Comparison of ENCODE assay signal across 14 cellular contexts in the genomic region with DNA sequence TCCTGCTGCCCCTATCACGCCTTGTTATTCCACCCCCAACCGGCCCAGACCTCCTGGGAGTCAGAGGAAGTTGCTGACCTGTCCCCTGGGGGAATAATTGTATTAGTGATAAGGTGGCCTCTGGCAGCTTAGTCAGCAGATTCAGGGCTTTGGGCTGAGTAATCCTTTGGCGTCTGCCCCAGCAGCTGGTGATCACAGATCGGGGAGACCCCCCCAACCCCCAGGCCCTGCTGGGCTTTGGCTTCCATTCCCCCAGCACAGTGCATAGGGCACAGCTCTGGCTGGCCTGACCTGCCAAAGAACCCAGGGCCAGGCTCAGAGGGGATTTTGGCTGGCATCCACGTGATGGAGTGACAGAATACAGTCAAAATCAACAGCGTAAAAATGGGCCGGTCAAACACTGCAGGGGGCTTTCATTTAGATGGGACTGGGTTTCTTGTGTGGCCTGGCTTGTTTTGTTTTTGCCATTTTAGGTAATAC. TPM values are rescaled to one million over a fixed set of nuclear protein-coding genes. Genes with fewer than 3 reads are reported as not detected.
DNase-seq lines count a peak whose midpoint lies in the region; ATAC-seq, FAIRE-seq and TF ChIP-seq lines count a peak whose summit lies in the region.
"Had no signal": no experiment of that assay in that cellular context is flagged by ENCODE, and none has a peak within 500 bp of the region (broad histone marks: within the 10 kb centered on the region; RNA-seq: fewer than 3 reads in every experiment).

No MANE protein-coding gene starts in this region.

- no peaks in the 10 kb centered on the region for H3K9me3 ChIP-seq in SK-N-SH
- H3K9me3 ChIP-seq: suprapubic skin had no signal

- no peaks in the 10 kb centered on the region for H4K20me1 ChIP-seq in SK-N-SH (ENCODE audit: insufficient read depth)

- no peaks in the 10 kb centered on the region for H3K9me3 Mint-ChIP-seq in activated T-cell treated with anti-CD3 and anti-CD28 coated beads, Interleukin-2, amount 50 U/mL, for 72 hours

- peaks cover 3% of the 10 kb centered on the region for H3F3A ChIP-seq in SK-N-SH (replicated peaks; ENCODE audit: insufficient read depth)

- no peak for FAIRE-seq in urothelium cell line (lab: Jason Lieb, UNC)

- H3K4me1 ChIP-seq in SK-N-SH (ENCODE audit: control insufficient read depth in 1 of 2, insufficient read depth in 2 of 2, low read depth in 1 of 2, low read length in 1 of 2) = peaks cover 21 to 24% of the 10 kb centered on the region in 2 experiments; a peak in 3 of 4 replicates
- H3K4me1 ChIP-seq: suprapubic skin had no signal

- TF ChIP-seq RAD21 in SK-N-SH (IDR thresholded peaks at IDR 0.05; ENCODE audit: low read length) = no peak

- WGBS in SK-N-SH (ENCODE audit: low lambda C conversion rate) = 21% methylated on average over 5 of the region's 7 CpGs

- no peak overlapping the region for H3K27ac Mint-ChIP-seq in activated T-cell treated with anti-CD3 and anti-CD28 coated beads, Interleukin-2, amount 50 U/mL, for 72 hours

- no peaks in the 10 kb centered on the region for H3K36me3 Mint-ChIP-seq in activated T-cell treated with anti-CD3 and anti-CD28 coated beads, Interleukin-2, amount 50 U/mL, for 72 hours (ENCODE audit: insufficient read depth in 2 of 2)

- H3K4me3 ChIP-seq in SK-N-SH (ENCODE audit: low read depth in 2 of 2, low read length in 1 of 2) (no peak overlapping the region), foreskin fibroblast (ENCODE audit: low read depth in 1 of 2, low read length in 2 of 2) (no peak overlapping the region)
- H3K4me3 ChIP-seq: suprapubic skin had no signal

- no peak overlapping the region for H3K4me3 Mint-ChIP-seq in activated T-cell treated with anti-CD3 and anti-CD28 coated beads, Interleukin-2, amount 50 U/mL, for 72 hours

- DNase-seq in NCI-H146 (lab: John Stamatoyannopoulos, UW) = peak; percentile 65
- DNase-seq in NCI-H146 treated with DMSO at 0.1 percent for 48 hours (lab: John Stamatoyannopoulos, UW; ENCODE audit: unreplicated experiment) = no peak
- peak; percentile 73 for DNase-seq in SK-N-SH
- peak; percentile 29 to 71 for DNase-seq in foreskin fibroblast
- DNase-seq in urothelium cell line (ENCODE audit: low spot score) = peak; percentile 36
- no peak for DNase-seq in activated T-cell treated with anti-CD3 and anti-CD28 coated beads, Interleukin-2, amount 50 U/mL, for 72 hours
- DNase-seq in midbrain (lab: John Stamatoyannopoulos, UW) = no peak
- no peak for DNase-seq in NCI-H2029 (lab: John Stamatoyannopoulos, UW)
- DNase-seq: 8988T, NCI-H510A treated with DMSO at 0.1 percent for 48 hours had no signal

- no peaks in the 10 kb centered on the region for H3K27me3 ChIP-seq in SK-N-SH (ENCODE audit: insufficient read depth)
- H3K27me3 ChIP-seq: suprapubic skin had no signal

- TF ChIP-seq EP300 in SK-N-SH (IDR thresholded peaks at IDR 0.05; ENCODE audit: borderline replicate concordance in 1 of 2, low read depth in 1 of 2, low read length in 1 of 2) = peak; percentile 21 to 44; a peak in 2 of 4 replicates

- H3K4me2 ChIP-seq in SK-N-SH = 0 out of 2 replicates have a peak overlapping the region, but pooled peaks have one; percentile 3

- no peak overlapping the region for H3K27ac ChIP-seq in SK-N-SH (ENCODE audit: low read depth in 2 of 2, low read length in 1 of 2)
- H3K27ac ChIP-seq: HL-60, suprapubic skin had no signal

- no peaks in the 10 kb centered on the region for H3K79me2 ChIP-seq in SK-N-SH (ENCODE audit: insufficient read depth)

- POLR2A ChIA-PET in SK-N-SH (lab: Yijun Ruan, JAX) = no interaction called here

- no peak overlapping the region for H3K9ac ChIP-seq in SK-N-SH

- no peak overlapping the region for H2AFZ ChIP-seq in SK-N-SH (ENCODE audit: low read depth)

- no peak for ATAC-seq in activated T-cell treated with anti-CD3 and anti-CD28 coated beads, Interleukin-2, amount 50 U/mL, for 72 hours (replicated peaks in 1 of 2)

- TF ChIP-seq CTCF in SK-N-SH (IDR thresholded peaks at IDR 0.05) (no peak), foreskin fibroblast (IDR thresholded peaks at IDR 0.05; ENCODE audit: low read depth, low read length) (no peak)

- CTCF ChIA-PET in SK-N-SH (lab: Yijun Ruan, JAX) = interaction anchor here (0.6 to 5.2 kb wide), 5 partner anchors 27 to 350 kb away, joined by 3 to 25 read pairs (median 5); no protein-coding TSS in a partner anchor

- no peaks in the 10 kb centered on the region for H3K27me3 Mint-ChIP-seq in activated T-cell treated with anti-CD3 and anti-CD28 coated beads, Interleukin-2, amount 50 U/mL, for 72 hours (ENCODE audit: low read depth)

- no peaks in the 10 kb centered on the region for H3K9me2 ChIP-seq in SK-N-SH

- no peaks in the 10 kb centered on the region for H3K36me3 ChIP-seq in SK-N-SH (replicated peaks in 1 of 2; ENCODE audit: control insufficient read depth in 1 of 2, insufficient read depth in 2 of 2, low read length in 1 of 2)
- H3K36me3 ChIP-seq: suprapubic skin had no signal

- no peaks in the 10 kb centered on the region for H3K4me1 Mint-ChIP-seq in activated T-cell treated with anti-CD3 and anti-CD28 coated beads, Interleukin-2, amount 50 U/mL, for 72 hours (ENCODE audit: low read depth)

TF ChIP-seq in SK-N-SH, 30 proteins besides CTCF, POLR2A, EP300 and RAD21 (continues in another document):
- TF ChIP-seq, protein P1, sequence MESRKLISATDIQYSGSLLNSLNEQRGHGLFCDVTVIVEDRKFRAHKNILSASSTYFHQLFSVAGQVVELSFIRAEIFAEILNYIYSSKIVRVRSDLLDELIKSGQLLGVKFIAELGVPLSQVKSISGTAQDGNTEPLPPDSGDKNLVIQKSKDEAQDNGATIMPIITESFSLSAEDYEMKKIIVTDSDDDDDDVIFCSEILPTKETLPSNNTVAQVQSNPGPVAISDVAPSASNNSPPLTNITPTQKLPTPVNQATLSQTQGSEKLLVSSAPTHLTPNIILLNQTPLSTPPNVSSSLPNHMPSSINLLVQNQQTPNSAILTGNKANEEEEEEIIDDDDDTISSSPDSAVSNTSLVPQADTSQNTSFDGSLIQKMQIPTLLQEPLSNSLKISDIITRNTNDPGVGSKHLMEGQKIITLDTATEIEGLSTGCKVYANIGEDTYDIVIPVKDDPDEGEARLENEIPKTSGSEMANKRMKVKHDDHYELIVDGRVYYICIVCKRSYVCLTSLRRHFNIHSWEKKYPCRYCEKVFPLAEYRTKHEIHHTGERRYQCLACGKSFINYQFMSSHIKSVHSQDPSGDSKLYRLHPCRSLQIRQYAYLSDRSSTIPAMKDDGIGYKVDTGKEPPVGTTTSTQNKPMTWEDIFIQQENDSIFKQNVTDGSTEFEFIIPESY (IDR thresholded peaks at IDR 0.05; ENCODE audit: borderline replicate concordance, low read depth) = no peak
- TF ChIP-seq, protein P2, sequence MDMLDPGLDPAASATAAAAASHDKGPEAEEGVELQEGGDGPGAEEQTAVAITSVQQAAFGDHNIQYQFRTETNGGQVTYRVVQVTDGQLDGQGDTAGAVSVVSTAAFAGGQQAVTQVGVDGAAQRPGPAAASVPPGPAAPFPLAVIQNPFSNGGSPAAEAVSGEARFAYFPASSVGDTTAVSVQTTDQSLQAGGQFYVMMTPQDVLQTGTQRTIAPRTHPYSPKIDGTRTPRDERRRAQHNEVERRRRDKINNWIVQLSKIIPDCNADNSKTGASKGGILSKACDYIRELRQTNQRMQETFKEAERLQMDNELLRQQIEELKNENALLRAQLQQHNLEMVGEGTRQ (IDR thresholded peaks at IDR 0.05; ENCODE audit: borderline replicate concordance, low read depth, low read length) = no peak
- TF ChIP-seq, protein P3, sequence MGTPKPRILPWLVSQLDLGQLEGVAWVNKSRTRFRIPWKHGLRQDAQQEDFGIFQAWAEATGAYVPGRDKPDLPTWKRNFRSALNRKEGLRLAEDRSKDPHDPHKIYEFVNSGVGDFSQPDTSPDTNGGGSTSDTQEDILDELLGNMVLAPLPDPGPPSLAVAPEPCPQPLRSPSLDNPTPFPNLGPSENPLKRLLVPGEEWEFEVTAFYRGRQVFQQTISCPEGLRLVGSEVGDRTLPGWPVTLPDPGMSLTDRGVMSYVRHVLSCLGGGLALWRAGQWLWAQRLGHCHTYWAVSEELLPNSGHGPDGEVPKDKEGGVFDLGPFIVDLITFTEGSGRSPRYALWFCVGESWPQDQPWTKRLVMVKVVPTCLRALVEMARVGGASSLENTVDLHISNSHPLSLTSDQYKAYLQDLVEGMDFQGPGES (IDR thresholded peaks at IDR 0.05; ENCODE audit: low read depth, low read length) = no peak
- TF ChIP-seq, protein P4, sequence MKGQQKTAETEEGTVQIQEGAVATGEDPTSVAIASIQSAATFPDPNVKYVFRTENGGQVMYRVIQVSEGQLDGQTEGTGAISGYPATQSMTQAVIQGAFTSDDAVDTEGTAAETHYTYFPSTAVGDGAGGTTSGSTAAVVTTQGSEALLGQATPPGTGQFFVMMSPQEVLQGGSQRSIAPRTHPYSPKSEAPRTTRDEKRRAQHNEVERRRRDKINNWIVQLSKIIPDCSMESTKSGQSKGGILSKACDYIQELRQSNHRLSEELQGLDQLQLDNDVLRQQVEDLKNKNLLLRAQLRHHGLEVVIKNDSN (IDR thresholded peaks at IDR 0.05; ENCODE audit: borderline replicate concordance, low read depth) = no peak
- TF ChIP-seq RXRA (IDR thresholded peaks at IDR 0.05; ENCODE audit: borderline replicate concordance, low read depth) (peak; percentile 48; the same call in 1 of the 2 replicates), JUND (IDR thresholded peaks at IDR 0.05) (peak; percentile 53; the same call in 1 of the 2 replicates), RCOR1 (IDR thresholded peaks at IDR 0.05; ENCODE audit: low read length) (peak; percentile 19; the same call in 1 of the 2 replicates), TCF12 (IDR thresholded peaks at IDR 0.05) (peak; percentile 62), FOXM1 (IDR thresholded peaks at IDR 0.05; ENCODE audit: low read depth) (no peak), SIN3A (IDR thresholded peaks at IDR 0.05; ENCODE audit: borderline replicate concordance, low read depth, low read length) (no peak), NRF1 (IDR thresholded peaks at IDR 0.05; ENCODE audit: low read depth, low read length) (no peak), SMC3 (IDR thresholded peaks at IDR 0.05; ENCODE audit: low read depth, low read length) (no peak), FOXJ3 (CRISPR knock-in tag; IDR thresholded peaks at IDR 0.05) (no peak), ELF1 (IDR thresholded peaks at IDR 0.05) (no peak), GABPA (IDR thresholded peaks at IDR 0.05; ENCODE audit: low read depth) (no peak), TAF1 (IDR thresholded peaks at IDR 0.05; ENCODE audit: borderline replicate concordance, low read depth, low read length) (no peak)

RNA-seq across cellular contexts. Expression of a gene that starts 3.9 kb away (rescaled TPM):
- polyA plus RNA-seq in SK-N-SH (2012; rRNA removed) = 0.16 and 0.18 TPM in 2 replicates
- 0.05 TPM in 2 replicates for polyA plus RNA-seq in SK-N-SH (2012; cell fraction: cytosol; rRNA removed)
- polyA plus RNA-seq in SK-N-SH (2012; cell fraction: nucleus; rRNA removed) = 1.3 and 1.4 TPM in 2 replicates
- total RNA-seq in activated T-cell treated with anti-CD3 and anti-CD28 coated beads, Interleukin-2, amount 50 U/mL, for 72 hours = not detected
- total RNA-seq: epithelial cell of proximal tubule, mononuclear cell had no signal

Comparison
In these comparisons a context has a peak if more than half of its experiments do, and no peak if none do; other contexts are left out.
1. DNase-seq: peak in NCI-H146 (single experiment), SK-N-SH (single experiment), foreskin fibroblast (2 of 2) and urothelium cell line (single experiment); none in NCI-H146 treated with DMSO at 0.1 percent for 48 hours (single experiment), activated T-cell treated with anti-CD3 and anti-CD28 coated beads, Interleukin-2, amount 50 U/mL, for 72 hours (0 of 2), midbrain (single experiment) and NCI-H2029 (single experiment).